ENCODE assay signal across 13 cellular contexts in genomic region chr7:50314778-50315177, GRCh38. TPM values are rescaled to one million over a fixed set of nuclear protein-coding genes. Genes with fewer than 3 reads are reported as not detected.
DNase-seq lines count a peak whose midpoint lies in the region; FAIRE-seq and TF ChIP-seq lines count a peak whose summit lies in the region.
"Had no signal": no experiment of that assay in that cellular context is flagged by ENCODE, and none has a peak within 500 bp of the region (broad histone marks: within the 10 kb centered on the region; RNA-seq: fewer than 3 reads in every experiment).

No MANE protein-coding gene starts in this region.

- H3K4me1 ChIP-seq in Peyer's patch, result peaks cover 0 to 21% (median 3%) of the 10 kb centered on the region in 4 donors
- H3K4me1 ChIP-seq in esophagus squamous epithelium, result no peaks in the 10 kb centered on the region
- H3K4me1 ChIP-seq in small intestine (ENCODE audit: control insufficient read depth in 2 of 2, insufficient read depth in 1 of 2, low read depth in 1 of 2, low read length in 1 of 2), result no peaks in the 10 kb centered on the region

- peak overlapping the region; percentile 95 for H3K27ac Mint-ChIP-seq in T-helper 1 cell treated with Interleukin-12 subunit alpha and Interleukin-12 subunit beta and Interleukin-4 antibody, amounts not matched to agents 30 μg/mL and 1 μg/mL, for 36 hours

- H3K27me3 ChIP-seq in Peyer's patch, result no peaks in the 10 kb centered on the region
- H3K27me3 ChIP-seq in esophagus squamous epithelium, result peaks cover 0 to 29% (median 0%) of the 10 kb centered on the region in 4 donors
- H3K27me3 ChIP-seq in small intestine (ENCODE audit: control insufficient read depth in 2 of 2, insufficient read depth in 2 of 2, low read length in 2 of 2), result no peaks in the 10 kb centered on the region

- peak overlapping the region; percentile 99 for H3K4me3 Mint-ChIP-seq in T-helper 1 cell treated with Interleukin-12 subunit alpha and Interleukin-12 subunit beta and Interleukin-4 antibody, amounts not matched to agents 30 μg/mL and 1 μg/mL, for 36 hours

- intact Hi-C loops in esophagus squamous epithelium (cut with DNase I), result no loop called here

- TF ChIP-seq CTCF in Peyer's patch (IDR thresholded peaks at IDR 0.05), result no peak
- no peak for TF ChIP-seq CTCF in esophagus squamous epithelium (IDR thresholded peaks at IDR 0.05)

- WGBS in esophagus squamous epithelium, 2 donors, result 58% methylated on average over 6 of the region's 8 CpGs; no CpG with 5 or more reads in 1 of the 2 donors
- WGBS in small intestine, 3 donors, result 47 to 58% (median 51%) methylated on average over 8 of the region's 8 CpGs

- H3K4me3 ChIP-seq in Peyer's patch (peak overlapping the region in 3 of 4 donors; percentile 19 to 29 (median 26)), esophagus squamous epithelium (peak overlapping the region in 1 of 4 donors; percentile 3), small intestine (ENCODE audit: low read depth in 1 of 2, low read length in 2 of 2) (peak overlapping the region in 1 of 2 donors; percentile 35)
- H3K4me3 ChIP-seq: thoracic aorta had no signal

- H3K27me3 Mint-ChIP-seq in T-helper 1 cell treated with Interleukin-12 subunit alpha and Interleukin-12 subunit beta and Interleukin-4 antibody, amounts not matched to agents 30 μg/mL and 1 μg/mL, for 36 hours (ENCODE audit: low read depth), result no peaks in the 10 kb centered on the region

- no peak for TF ChIP-seq POLR2A in Peyer's patch (IDR thresholded peaks at IDR 0.05)
- no peak for TF ChIP-seq POLR2A in esophagus squamous epithelium (IDR thresholded peaks at IDR 0.05)

- H3K9me3 Mint-ChIP-seq in T-helper 1 cell treated with Interleukin-12 subunit alpha and Interleukin-12 subunit beta and Interleukin-4 antibody, amounts not matched to agents 30 μg/mL and 1 μg/mL, for 36 hours, result no peaks in the 10 kb centered on the region

- H3K9me3 ChIP-seq in Peyer's patch (no peaks in the 10 kb centered on the region), esophagus squamous epithelium (no peaks in the 10 kb centered on the region), small intestine (ENCODE audit: control insufficient read depth, low read depth) (no peaks in the 10 kb centered on the region)
- H3K9me3 ChIP-seq: thoracic aorta had no signal

- peaks cover 86% of the 10 kb centered on the region for H3K36me3 Mint-ChIP-seq in T-helper 1 cell treated with Interleukin-12 subunit alpha and Interleukin-12 subunit beta and Interleukin-4 antibody, amounts not matched to agents 30 μg/mL and 1 μg/mL, for 36 hours (ENCODE audit: low read depth)

- H3K27ac ChIP-seq in Peyer's patch (peak overlapping the region; percentile 83 to 95 (median 84)), esophagus squamous epithelium (peak overlapping the region in 3 of 4 donors; percentile 50 to 70 (median 65)), small intestine (ENCODE audit: low read depth in 1 of 2, low read length in 1 of 2) (peak overlapping the region; percentile 69 to 74)
- H3K27ac ChIP-seq: 22Rv1, thoracic aorta had no signal

- no peak for FAIRE-seq in small intestine (lab: Jason Lieb, UNC)

- H3K4me1 Mint-ChIP-seq in T-helper 1 cell treated with Interleukin-12 subunit alpha and Interleukin-12 subunit beta and Interleukin-4 antibody, amounts not matched to agents 30 μg/mL and 1 μg/mL, for 36 hours (ENCODE audit: low read depth), result peaks cover 74% of the 10 kb centered on the region

- no peaks in the 10 kb centered on the region for H3K36me3 ChIP-seq in Peyer's patch
- no peaks in the 10 kb centered on the region for H3K36me3 ChIP-seq in esophagus squamous epithelium
- H3K36me3 ChIP-seq in small intestine (ENCODE audit: control insufficient read depth in 2 of 2, insufficient read depth in 2 of 2, low read length in 2 of 2), result no peaks in the 10 kb centered on the region
- H3K36me3 ChIP-seq: thoracic aorta had no signal

- DNase-seq in T-helper 1 cell, result no peak
- no peak for DNase-seq in Peyer's patch
- DNase-seq in esophagus squamous epithelium (lab: John Stamatoyannopoulos, UW), result no peak
- no peak for DNase-seq in small intestine
- no peak for DNase-seq in hypothalamus (lab: John Stamatoyannopoulos, UW)
- DNase-seq in inferior parietal cortex (ENCODE audit: extremely low spot score), result no peak
- DNase-seq in NCI-H748 treated with DMSO at 0.1 percent for 48 hours (lab: John Stamatoyannopoulos, UW), result no peak
- DNase-seq: KG1, mammary epithelial cell, NCI-H1930 had no signal

RNA-seq across cellular contexts. Expression of gene IKZF1, which starts 10.3 kb away (rescaled TPM):
- 100 to 1,000 TPM in 1 of 4 donors, 10 to 100 TPM in 3; 25.3 to 108 (median 31.7) TPM for total RNA-seq in Peyer's patch
- total RNA-seq in esophagus squamous epithelium, result 10 to 100 TPM in 2 of 4 donors, 1 to 10 TPM in 2; 4.9 to 29.6 (median 8.4) TPM
- 1 to 10 TPM; 1.8 to 5.9 (median 3.0) TPM for polyA plus RNA-seq in small intestine
- total RNA-seq: mammary epithelial cell had no signal
